ENCODE assay signal across 18 cellular contexts in genomic region chr6:46097381-46097780, GRCh38.
"Had no signal": no experiment of that assay in that cellular context is flagged by ENCODE, and none has a peak within 500 bp of the region (broad histone marks: within the 10 kb centered on the region; RNA-seq: fewer than 3 reads in every experiment).

No MANE protein-coding gene starts in this region.

- H3K27me3 ChIP-seq: MG63 had no signal

- H3K36me3 ChIP-seq: MG63 had no signal

- DNase-seq: IMR-90, Karpas-422, KG1, MG63, NCI-H1092 treated with DMSO at 0.1 percent for 48 hours, NCI-H1436, NCI-H187, NCI-H2029, NCI-H2081 treated with DMSO at 0.1 percent for 48 hours, NCI-H2227 treated with DMSO at 0.1 percent for 48 hours, NCI-H526, NCI-H774, Right ventricle myocardium superior, RPMI8226, SK-N-SH, SW 1271, T-cell had no signal

- H3K9me3 ChIP-seq: MG63, SK-N-SH had no signal

- H3K4me3 ChIP-seq: MG63 had no signal

- ATAC-seq: HepG2, T-cell had no signal
